In genomic region chr18:79917351-79918088, GRCh38 we compare ENCODE assay signal across 24 cellular contexts. TPM values are rescaled to one million over a fixed set of nuclear protein-coding genes. Genes with fewer than 3 reads are reported as not detected.
DNase-seq lines count a peak whose midpoint lies in the region; ATAC-seq and TF ChIP-seq lines count a peak whose summit lies in the region.
"Had no signal": no experiment of that assay in that cellular context is flagged by ENCODE, and none has a peak within 500 bp of the region (broad histone marks: within the 10 kb centered on the region; RNA-seq: fewer than 3 reads in every experiment).

No MANE protein-coding gene starts in this region.

- H3K79me1 ChIP-seq in neuronal stem cell (ENCODE audit: low read depth, low read length) = peaks cover 10% of the 10 kb centered on the region

- intact Hi-C loops in breast epithelium (cut with DNase I; ENCODE audit: low total_unique reads) = no loop called here
- intact Hi-C loops in mammary epithelial cell (cut with micrococcal nuclease) = no loop called here
- intact Hi-C loops in upper lobe of right lung (cut with DNase I) = no loop called here

- H3K36me3 Mint-ChIP-seq in endothelial cell (ENCODE audit: low read depth, unreplicated experiment) = peaks cover 41% of the 10 kb centered on the region

- H3K9ac ChIP-seq in mammary epithelial cell (ENCODE audit: insufficient read depth, low read length) = no peak overlapping the region
- no peak overlapping the region for H3K9ac ChIP-seq in neuronal stem cell (ENCODE audit: low read depth, low read length, poor library complexity)
- H3K9ac ChIP-seq: BLaER1, GM23248 had no signal

- H4K20me1 ChIP-seq in mammary epithelial cell (ENCODE audit: insufficient read depth, low read length) = no peaks in the 10 kb centered on the region

- no peak overlapping the region for H3K18ac ChIP-seq in neuronal stem cell (ENCODE audit: low read length)

- no peak for TF ChIP-seq CTCF in breast epithelium (IDR thresholded peaks at IDR 0.05)
- no peak for TF ChIP-seq CTCF in mammary epithelial cell (conservative IDR thresholded peaks at IDR 0.05 in 1 of 2, IDR thresholded peaks at IDR 0.05 in 1 of 2; ENCODE audit: extremely low read depth in 1 of 2, insufficient read depth in 1 of 2, low read depth in 1 of 2, low read length in 2 of 2)
- TF ChIP-seq CTCF in endothelial cell (IDR thresholded peaks at IDR 0.05; ENCODE audit: unreplicated experiment) = no peak
- no peak for TF ChIP-seq CTCF in upper lobe of right lung (IDR thresholded peaks at IDR 0.05)

- DNase-seq in breast epithelium (ENCODE audit: low spot score in 2 of 2) (peak; percentile 14 to 39), mammary epithelial cell (no peak), endothelial cell (ENCODE audit: low spot score) (no peak), neuronal stem cell (ENCODE audit: low spot score) (no peak), upper lobe of right lung (peak; percentile 61), H7 (no peak), nucleus accumbens (lab: John Stamatoyannopoulos, UW) (no peak)
- DNase-seq: activated CD4-positive, alpha-beta T cell treated with anti-CD3 and anti-CD28 coated beads, Interleukin-2, amount 10 ng/mL, durations not matched to agents 24 days and 14 days; Calu3; foreskin fibroblast; GM23248; hypothalamus; NCI-H1694 treated with DMSO at 0.1 percent for 48 hours; NCI-H2227 treated with DMSO at 0.1 percent for 48 hours; NCI-H748 treated with DMSO at 0.1 percent for 48 hours; SHP77; stimulated activated CD4-positive, alpha-beta T cell treated with anti-CD3 and anti-CD28 coated beads, Interleukin-4, amount 100 ng/mL, for 4 hours had no signal

- no peak overlapping the region for H3K27ac Mint-ChIP-seq in endothelial cell (ENCODE audit: unreplicated experiment)
- H3K27ac Mint-ChIP-seq: mesothelial cell of epicardium had no signal

- no peaks in the 10 kb centered on the region for H3K9me3 Mint-ChIP-seq in endothelial cell (ENCODE audit: unreplicated experiment)
- H3K9me3 Mint-ChIP-seq: activated CD4-positive, alpha-beta T cell treated with anti-CD3 and anti-CD28 coated beads, Interleukin-2, amount 10 ng/mL, durations not matched to agents 24 days and 14 days had no signal

- H3K14ac ChIP-seq in neuronal stem cell (ENCODE audit: low read length) = peak overlapping the region; percentile 94

- H3K4me3 ChIP-seq in breast epithelium (no peak overlapping the region), mammary epithelial cell (replicated peaks in 1 of 3; ENCODE audit: insufficient read depth in 1 of 3, low read depth in 2 of 3, low read length in 3 of 3) (no peak overlapping the region), neuronal stem cell (ENCODE audit: low read length in 2 of 2) (peak overlapping the region in 1 of 2 donors; percentile 40), upper lobe of right lung (no peak overlapping the region), H7 (ENCODE audit: insufficient read depth, low read depth, low read length) (no peak overlapping the region)
- H3K4me3 ChIP-seq: A549, BLaER1, GM23248, K562 had no signal

- no peak overlapping the region for H2AK5ac ChIP-seq in neuronal stem cell (ENCODE audit: low read depth, low read length)

- no peak overlapping the region for H3K27ac ChIP-seq in breast epithelium
- H3K27ac ChIP-seq in mammary epithelial cell (ENCODE audit: insufficient read depth, low read depth, low read length) = no peak overlapping the region
- no peak overlapping the region for H3K27ac ChIP-seq in neuronal stem cell (replicated peaks; ENCODE audit: low read length)
- H3K27ac ChIP-seq in upper lobe of right lung = no peak overlapping the region
- H3K27ac ChIP-seq: A549, BLaER1, epithelial cell of prostate, GM23248 had no signal

- H3K36me3 ChIP-seq in breast epithelium (peaks cover 7% of the 10 kb centered on the region), mammary epithelial cell (ENCODE audit: insufficient read depth, low read length) (peaks cover 3% of the 10 kb centered on the region), neuronal stem cell (replicated peaks in 1 of 2; ENCODE audit: control insufficient read depth in 2 of 2, insufficient read depth in 2 of 2, low read length in 2 of 2) (peaks cover 2 to 53% of the 10 kb centered on the region in 2 donors), upper lobe of right lung (peaks cover 16% of the 10 kb centered on the region), H7 (replicated peaks; ENCODE audit: control insufficient read depth, insufficient read depth, low read length) (no peaks in the 10 kb centered on the region)

- no peaks in the 10 kb centered on the region for H3K4me1 ChIP-seq in breast epithelium
- no peaks in the 10 kb centered on the region for H3K4me1 ChIP-seq in mammary epithelial cell (ENCODE audit: insufficient read depth, low read length)
- no peaks in the 10 kb centered on the region for H3K4me1 ChIP-seq in neuronal stem cell (ENCODE audit: control insufficient read depth in 2 of 2, insufficient read depth in 1 of 2, low read depth in 1 of 2, low read length in 2 of 2)
- no peaks in the 10 kb centered on the region for H3K4me1 ChIP-seq in upper lobe of right lung
- H3K4me1 ChIP-seq: A549 had no signal

- H4K91ac ChIP-seq in neuronal stem cell (ENCODE audit: low read depth, low read length, poor library complexity) = no peak overlapping the region

- H3K4me3 Mint-ChIP-seq in endothelial cell (ENCODE audit: unreplicated experiment) = peak overlapping the region; percentile 18
- H3K4me3 Mint-ChIP-seq: activated CD4-positive, alpha-beta T cell treated with anti-CD3 and anti-CD28 coated beads, Interleukin-2, amount 10 ng/mL, durations not matched to agents 24 days and 14 days; mesothelial cell of epicardium had no signal

- no peak overlapping the region for H2AFZ ChIP-seq in mammary epithelial cell (ENCODE audit: low read depth, low read length)
- no peak overlapping the region for H2AFZ ChIP-seq in neuronal stem cell (ENCODE audit: low read length)
- H2AFZ ChIP-seq: GM23248 had no signal

- H2BK120ac ChIP-seq in neuronal stem cell (ENCODE audit: low read depth, low read length) = no peak overlapping the region

- peak overlapping the region; percentile 43 for H3K23ac ChIP-seq in neuronal stem cell (ENCODE audit: low read depth, low read length, poor library complexity)

- WGBS in mammary epithelial cell (ENCODE audit: low coverage, missing lambda C conversion rate) = over 99% methylated on average over 8 of the region's 24 CpGs
- WGBS in neuronal stem cell (ENCODE audit: extremely low coverage in 2 of 2, insufficient read length in 2 of 2, insufficient replicate concordance in 1 of 2), 2 donors = 100% methylated on average over 1 of the region's 24 CpGs; no CpG with 5 or more reads in 1 of the 2 donors

- CTCF ChIA-PET in mammary epithelial cell (lab: Charles Lee; ENCODE audit: low non-redundant PET) = no interaction called here

- no peaks in the 10 kb centered on the region for H3K9me3 ChIP-seq in breast epithelium
- peaks cover 2% of the 10 kb centered on the region for H3K9me3 ChIP-seq in mammary epithelial cell (replicated peaks; ENCODE audit: insufficient read depth, low read length)
- H3K9me3 ChIP-seq in neuronal stem cell (replicated peaks in 1 of 2; ENCODE audit: control insufficient read depth in 2 of 2, insufficient read depth in 1 of 2, low read depth in 1 of 2, low read length in 2 of 2) = peaks cover 19 to 26% of the 10 kb centered on the region in 2 donors
- H3K9me3 ChIP-seq in upper lobe of right lung = no peaks in the 10 kb centered on the region
- H3K9me3 ChIP-seq: A549 had no signal

- H2BK5ac ChIP-seq in neuronal stem cell (ENCODE audit: low read length) = no peak overlapping the region

- H3K4me2 ChIP-seq in mammary epithelial cell (ENCODE audit: insufficient read depth, low read depth, low read length) (no peak overlapping the region), neuronal stem cell (ENCODE audit: insufficient read depth, low read length, poor library complexity, severe bottlenecking) (no peak overlapping the region)
- H3K4me2 ChIP-seq: A549, BLaER1 had no signal

- in situ Hi-C loops in mammary epithelial cell (cut with MboI; ENCODE audit: low sequenced_read_pairs in 2 of 2) = no loop called here

- H2BK12ac ChIP-seq in neuronal stem cell (ENCODE audit: low read length) = no peak overlapping the region

- H2BK15ac ChIP-seq in neuronal stem cell (ENCODE audit: low read length) = no peak overlapping the region

- dilution Hi-C loops in mammary epithelial cell (cut with HindIII; ENCODE audit: low sequenced_read_pairs) = no loop called here

- no peak for ATAC-seq in upper lobe of right lung
- ATAC-seq in GM21529 (IDR thresholded peaks at IDR 0.05; ENCODE audit: unreplicated experiment) = no peak
- ATAC-seq: A549, K562 had no signal

- BruUV-seq in mammary epithelial cell (replicated peaks; lab: Mats Ljungman, UMichigan) = no TSS peak

- H3K4me1 Mint-ChIP-seq in endothelial cell (ENCODE audit: unreplicated experiment) = peaks cover 5% of the 10 kb centered on the region
- H3K4me1 Mint-ChIP-seq: mesothelial cell of epicardium had no signal

- peaks cover 30% of the 10 kb centered on the region for H3K27me3 Mint-ChIP-seq in endothelial cell (ENCODE audit: unreplicated experiment)
- H3K27me3 Mint-ChIP-seq: activated CD4-positive, alpha-beta T cell treated with anti-CD3 and anti-CD28 coated beads, Interleukin-2, amount 10 ng/mL, durations not matched to agents 24 days and 14 days had no signal

- H4K8ac ChIP-seq in neuronal stem cell (ENCODE audit: low read depth, low read length) = peak overlapping the region; percentile 43

- TF ChIP-seq POLR2A in breast epithelium (IDR thresholded peaks at IDR 0.05) = no peak

- H3K27me3 ChIP-seq in breast epithelium (no peaks in the 10 kb centered on the region), mammary epithelial cell (ENCODE audit: insufficient read depth, low read length) (no peaks in the 10 kb centered on the region), neuronal stem cell (ENCODE audit: control insufficient read depth in 3 of 3, insufficient read depth in 3 of 3, low read depth in 1 of 3, low read length in 3 of 3) (no peaks in the 10 kb centered on the region), upper lobe of right lung (no peaks in the 10 kb centered on the region), H7 (ENCODE audit: control insufficient read depth, insufficient read depth, low read length) (no peaks in the 10 kb centered on the region)
- H3K27me3 ChIP-seq: BLaER1 had no signal

- H3K4ac ChIP-seq in neuronal stem cell (ENCODE audit: low read length) = no peak overlapping the region

- peaks cover 61% of the 10 kb centered on the region for H3K79me2 ChIP-seq in mammary epithelial cell (ENCODE audit: insufficient read depth, low read length)

RNA-seq across cellular contexts. Expression of gene SLC66A2, which starts 33.9 kb away (rescaled TPM):
- total RNA-seq in breast epithelium = 100 to 1,000 TPM in 1 of 3 donors, 10 to 100 TPM in 2; 45.2 to 141 (median 65.9) TPM
- 10 to 100 TPM; 40.0 to 42.7 TPM for total RNA-seq in mammary epithelial cell
- polyA plus RNA-seq in mammary epithelial cell = 28.8 TPM
- 40.9 TPM for polyA minus RNA-seq in mammary epithelial cell
- total RNA-seq in endothelial cell (ENCODE audit: unreplicated experiment) = 31.8 TPM
- polyA plus RNA-seq in neuronal stem cell (2013, experiment 1 of 2) = 19.1 TPM
- 18.6 TPM for polyA plus RNA-seq in neuronal stem cell (2013, experiment 2 of 2)
- 59.5 TPM for total RNA-seq in upper lobe of right lung
- 19.6 and 28.6 TPM in 2 replicates for total RNA-seq in H7 (2014; rRNA removed; shearing (Covaris generic))

RNA-seq across cellular contexts. Expression of gene HSBP1L1, which starts 46.9 kb away (rescaled TPM):
- total RNA-seq in breast epithelium (10 to 100 TPM; 24.6 to 42.1 (median 38.3) TPM), mammary epithelial cell (10 to 100 TPM; 14.2 to 33.8 TPM), endothelial cell (ENCODE audit: unreplicated experiment) (0.87 TPM), upper lobe of right lung (48.7 TPM)
- 21.0 TPM for polyA plus RNA-seq in mammary epithelial cell
- 22.9 TPM for polyA minus RNA-seq in mammary epithelial cell
- polyA plus RNA-seq in neuronal stem cell (2013, experiment 1 of 2) = 2.1 TPM
- polyA plus RNA-seq in neuronal stem cell (2013, experiment 2 of 2) = 2.0 TPM
- 1.6 and 2.8 TPM in 2 replicates for total RNA-seq in H7 (2014; rRNA removed; shearing (Covaris generic))
- total RNA-seq: K562, OCI-LY7 had no signal

Comparison
In these comparisons a context has a peak if more than half of its experiments do, and no peak if none do; other contexts are left out.
1. DNase-seq: peak in breast epithelium (2 of 2) and upper lobe of right lung (single experiment); none in mammary epithelial cell (single experiment), endothelial cell (single experiment), neuronal stem cell (single experiment), H7 (single experiment) and nucleus accumbens (0 of 56).